Comparison of ENCODE assay signal across 7 cellular contexts in genomic region chr1:155005076-155005971, GRCh38.
DNase-seq lines count a peak whose midpoint lies in the region; TF ChIP-seq lines count a peak whose summit lies in the region.

No MANE protein-coding gene starts in this region.

- peaks cover 60% of the 10 kb centered on the region for H3K79me2 ChIP-seq in KMS-11 (ENCODE audit: insufficient read depth, low read depth)

- H3K4me3 ChIP-seq in KMS-11 (IDR thresholded peaks at IDR 0.05; ENCODE audit: insufficient read depth, low read depth, low read length): no peak overlapping the region
- peak overlapping the region; percentile 100 for H3K4me3 ChIP-seq in adipocyte (ENCODE audit: low read length)

- no peaks in the 10 kb centered on the region for H4K20me1 ChIP-seq in KMS-11 (ENCODE audit: insufficient read depth)

- H3K27me3 ChIP-seq in KMS-11 (ENCODE audit: insufficient read depth, low read depth) (no peaks in the 10 kb centered on the region), adipocyte (replicated peaks; ENCODE audit: control insufficient read depth, insufficient read depth, low read length) (no peaks in the 10 kb centered on the region)

- H3K4me1 ChIP-seq in KMS-11 (ENCODE audit: low read depth, poor library complexity, severe bottlenecking): peaks cover 34% of the 10 kb centered on the region
- peaks cover 47% of the 10 kb centered on the region for H3K4me1 ChIP-seq in adipocyte (ENCODE audit: control insufficient read depth, insufficient read depth, low read length)

- DNase-seq in adipocyte (ENCODE audit: low read depth) (no peak), kidney tubule cell (ENCODE audit: low spot score) (peak; percentile 56), stromal cell of bone marrow (ENCODE audit: low read depth) (peak; percentile 30), NCI-H128 (lab: John Stamatoyannopoulos, UW; ENCODE audit: unreplicated experiment) (no peak), NCI-H1048 (lab: John Stamatoyannopoulos, UW) (no peak), GDM1 (lab: John Stamatoyannopoulos, UW) (no peak)

- H3K4me2 ChIP-seq in KMS-11: peak overlapping the region; percentile 89

- TF ChIP-seq CTCF in KMS-11 (conservative IDR thresholded peaks at IDR 0.05; ENCODE audit: low read depth, low read length): no peak

- peak overlapping the region; percentile 72 for H3K27ac ChIP-seq in KMS-11

- no peak overlapping the region for H2AFZ ChIP-seq in KMS-11 (ENCODE audit: low read depth)

- H3K36me3 ChIP-seq in KMS-11 (ENCODE audit: insufficient read depth) (no peaks in the 10 kb centered on the region), adipocyte (ENCODE audit: control insufficient read depth, insufficient read depth, low read length, severe bottlenecking) (no peaks in the 10 kb centered on the region)

- no peaks in the 10 kb centered on the region for H3K9me3 ChIP-seq in adipocyte (ENCODE audit: control insufficient read depth, low read length)

- H3K9ac ChIP-seq in KMS-11: peak overlapping the region; percentile 85; the same call in 1 of the 2 replicates
- peak overlapping the region; percentile 100 for H3K9ac ChIP-seq in adipocyte (ENCODE audit: low read length)

Comparison
In these comparisons a context has a peak if more than half of its experiments do, and no peak if none do; other contexts are left out.
1. DNase-seq: peak in kidney tubule cell (single experiment) and stromal cell of bone marrow (single experiment); none in adipocyte (single experiment), NCI-H128 (single experiment), NCI-H1048 (single experiment) and GDM1 (single experiment).